ENCODE assay signal across 9 cellular contexts in the genomic region with DNA sequence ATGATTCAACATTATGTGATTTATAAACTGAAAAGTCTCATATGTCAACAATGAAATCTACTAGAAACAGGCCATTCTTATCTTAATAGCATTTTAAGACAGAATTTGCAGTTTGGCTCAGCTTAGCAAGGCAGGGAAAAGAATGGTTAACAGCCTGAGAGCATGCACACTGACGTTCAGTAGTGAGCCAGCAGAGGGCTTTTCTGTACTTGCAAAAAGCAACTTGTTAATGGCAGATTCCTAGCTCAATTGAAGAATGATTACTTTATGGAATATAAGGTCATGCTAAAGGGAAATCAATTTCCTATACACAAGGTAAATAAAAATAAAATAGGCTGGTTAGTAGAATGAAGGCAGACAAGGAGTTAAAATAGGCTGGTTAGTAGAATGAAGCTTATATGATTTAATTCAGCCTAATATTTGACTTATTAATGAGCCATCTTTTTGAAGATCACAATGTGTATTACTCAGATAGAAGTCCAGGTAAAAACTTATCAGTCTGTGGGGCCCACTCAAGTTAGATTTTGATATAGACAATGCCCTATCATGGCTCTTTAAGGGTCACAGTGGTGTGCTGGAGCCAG.
A peak's percentile ranks its signal among the peaks of the same experiment; 100 is the strongest.
DNase-seq lines count a peak whose midpoint lies in the region; ATAC-seq and TF ChIP-seq lines count a peak whose summit lies in the region.
"Had no signal": no experiment of that assay in that cellular context is flagged by ENCODE, and none has a peak within 500 bp of the region (broad histone marks: within the 10 kb centered on the region; RNA-seq: fewer than 3 reads in every experiment).

No MANE protein-coding gene starts in this region.

- H3K36me3 Mint-ChIP-seq in activated T-cell treated with anti-CD3 and anti-CD28 coated beads, Interleukin-2, amount 50 U/mL, for 72 hours (ENCODE audit: insufficient read depth in 2 of 2) = no peaks in the 10 kb centered on the region

- no peak overlapping the region for H3K27ac Mint-ChIP-seq in activated T-cell treated with anti-CD3 and anti-CD28 coated beads, Interleukin-2, amount 50 U/mL, for 72 hours
- H3K27ac Mint-ChIP-seq: activated B cell treated with CpG ODN at 0.5 μM for 24 hours had no signal

- ATAC-seq in activated T-cell treated with anti-CD3 and anti-CD28 coated beads, Interleukin-2, amount 50 U/mL, for 72 hours (replicated peaks in 1 of 2) = no peak
- ATAC-seq in HG02763 (IDR thresholded peaks at IDR 0.05; ENCODE audit: unreplicated experiment) (no peak), omental fat pad (ENCODE audit: low FRiP score) (no peak)

- H3K4me1 Mint-ChIP-seq in activated T-cell treated with anti-CD3 and anti-CD28 coated beads, Interleukin-2, amount 50 U/mL, for 72 hours (ENCODE audit: low read depth) = no peaks in the 10 kb centered on the region
- H3K4me1 Mint-ChIP-seq: activated B cell treated with CpG ODN at 0.5 μM for 24 hours had no signal

- peak; percentile 29 for DNase-seq in GM04504 (ENCODE audit: low read depth)
- peak; percentile 69 for DNase-seq in HCEC 1CT
- DNase-seq in NCI-H345 treated with DMSO at 0.1 percent for 48 hours (lab: John Stamatoyannopoulos, UW; ENCODE audit: unreplicated experiment) = peak; percentile 7
- peak; percentile 77 to 79 for DNase-seq in cardiac fibroblast (ENCODE audit: low read depth in 2 of 2)
- DNase-seq in myocyte (ENCODE audit: low read depth) = peak; percentile 67
- no peak for DNase-seq in activated T-cell treated with anti-CD3 and anti-CD28 coated beads, Interleukin-2, amount 50 U/mL, for 72 hours
- DNase-seq in omental fat pad (ENCODE audit: low spot score) = no peak
- DNase-seq: activated B cell treated with CpG ODN at 0.5 μM for 24 hours had no signal

- H3K4me3 Mint-ChIP-seq in activated T-cell treated with anti-CD3 and anti-CD28 coated beads, Interleukin-2, amount 50 U/mL, for 72 hours = no peak overlapping the region
- H3K4me3 Mint-ChIP-seq: activated B cell treated with CpG ODN at 0.5 μM for 24 hours had no signal

- H3K9me3 Mint-ChIP-seq in activated T-cell treated with anti-CD3 and anti-CD28 coated beads, Interleukin-2, amount 50 U/mL, for 72 hours = no peaks in the 10 kb centered on the region
- H3K9me3 Mint-ChIP-seq: activated B cell treated with CpG ODN at 0.5 μM for 24 hours had no signal

- no peak overlapping the region for H3K4me3 ChIP-seq in cardiac fibroblast (replicated peaks in 1 of 2; ENCODE audit: low read depth in 2 of 2, low read length in 2 of 2)

- H3K27me3 Mint-ChIP-seq in activated T-cell treated with anti-CD3 and anti-CD28 coated beads, Interleukin-2, amount 50 U/mL, for 72 hours (ENCODE audit: low read depth) = peaks cover 17% of the 10 kb centered on the region

- TF ChIP-seq CTCF in cardiac fibroblast (IDR thresholded peaks at IDR 0.05; ENCODE audit: low read depth, low read length) (peak; percentile 83), omental fat pad (IDR thresholded peaks at IDR 0.05) (no peak)

Comparison
In these comparisons a context has a peak if more than half of its experiments do, and no peak if none do; other contexts are left out.
1. DNase-seq: peak in GM04504 (single experiment), HCEC 1CT (single experiment), NCI-H345 treated with DMSO at 0.1 percent for 48 hours (single experiment), cardiac fibroblast (2 of 2) and myocyte (single experiment); none in activated T-cell treated with anti-CD3 and anti-CD28 coated beads, Interleukin-2, amount 50 U/mL, for 72 hours (0 of 2) and omental fat pad (single experiment).